ENCODE assay signal across 1 cellular context in genomic region chr18:29191263-29191662, GRCh38.
TF ChIP-seq lines count a peak whose summit lies in the region.

No MANE protein-coding gene starts in this region.

TF ChIP-seq in GM12878, 131 proteins besides CTCF, POLR2A, EP300 and RAD21 (continued from another document):
- TF ChIP-seq USF2 (IDR thresholded peaks at IDR 0.05; ENCODE audit: borderline replicate concordance, low read depth, low read length) (no peak), ZNF217 (IDR thresholded peaks at IDR 0.05) (no peak)
